1 cellular context compared by ENCODE assay signal in the genomic region with DNA sequence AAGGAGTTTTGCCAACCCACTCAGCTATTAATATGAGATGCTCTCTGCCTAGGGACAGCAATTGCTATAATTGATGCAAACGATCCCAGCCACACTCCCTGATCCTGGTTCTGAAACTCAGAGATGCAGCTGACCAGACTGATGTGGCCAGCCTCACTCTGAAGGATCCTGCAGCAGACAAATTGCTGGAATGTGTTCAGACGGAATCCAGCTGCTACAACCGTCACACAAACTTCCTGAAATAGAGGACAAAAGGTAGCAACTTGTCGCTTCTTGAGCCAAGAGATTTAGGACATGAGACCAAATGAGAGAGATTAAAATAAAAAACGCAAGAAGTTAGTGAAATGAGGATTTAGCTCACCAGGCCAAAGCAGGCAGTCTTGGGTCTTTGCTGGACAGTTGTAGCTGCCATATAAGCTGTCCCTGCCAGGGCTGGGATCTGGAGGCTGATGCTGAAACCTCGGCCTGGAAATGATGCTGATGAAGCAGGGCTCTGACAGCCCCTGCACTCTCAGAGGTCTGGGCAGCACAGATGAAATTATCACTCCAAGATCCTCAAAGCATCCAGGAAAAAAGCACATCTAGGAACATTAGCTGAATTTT.
TF ChIP-seq lines count a peak whose summit lies in the region.

No MANE protein-coding gene starts in this region.

TF ChIP-seq in WTC11, 78 proteins besides CTCF, POLR2A, EP300 and RAD21 (continued from another document):
- no peak for TF ChIP-seq STAT6 (CRISPR knock-in tag; conservative IDR thresholded peaks at IDR 0.05; ENCODE audit: low read depth)
- no peak for TF ChIP-seq ESRRA (CRISPR knock-in tag; IDR thresholded peaks at IDR 0.05; ENCODE audit: borderline replicate concordance)
- TF ChIP-seq NFATC4 (CRISPR knock-in tag; IDR thresholded peaks at IDR 0.05), result no peak
- TF ChIP-seq MAX (CRISPR knock-in tag; IDR thresholded peaks at IDR 0.05), result no peak
- TF ChIP-seq ZMAT4 (CRISPR knock-in tag; IDR thresholded peaks at IDR 0.05), result no peak
- TF ChIP-seq ZNF423 (CRISPR knock-in tag; IDR thresholded peaks at IDR 0.05), result no peak
- TF ChIP-seq ELF4 (CRISPR knock-in tag; IDR thresholded peaks at IDR 0.05; ENCODE audit: low read depth), result no peak
TF ChIP-seq in WTC11: peak in this region for 0.
